Comparison of ENCODE assay signal across 16 cellular contexts in genomic region chr2:176555112-176555511, GRCh38.
DNase-seq lines count a peak whose midpoint lies in the region; ATAC-seq, FAIRE-seq and TF ChIP-seq lines count a peak whose summit lies in the region.
"Had no signal": no experiment of that assay in that cellular context is flagged by ENCODE, and none has a peak within 500 bp of the region (broad histone marks: within the 10 kb centered on the region; RNA-seq: fewer than 3 reads in every experiment).

No MANE protein-coding gene starts in this region.

- H3K4me3 Mint-ChIP-seq in natural killer cell, result no peak overlapping the region
- no peak overlapping the region for H3K4me3 Mint-ChIP-seq in immature natural killer cell

- POLR2A ChIA-PET in HEK293 (lab: Yijun Ruan, JAX), result no interaction called here
- POLR2A ChIA-PET in endothelial cell of umbilical vein (lab: Charles Lee), result interaction anchor here (0.9 to 2.6 kb wide), 4 partner anchors 7 to 415 kb away, joined by 3 to 13 read pairs (median 3); no protein-coding TSS in a partner anchor

- CTCF ChIA-PET in HEK293 (lab: Yijun Ruan, JAX), result interaction anchor here (0.6 to 1.9 kb wide), 47 partner anchors 8 to 620 kb away, joined by 3 to 25 read pairs (median 5); no protein-coding TSS in a partner anchor
- CTCF ChIA-PET in endothelial cell of umbilical vein (lab: Charles Lee), result interaction anchor here (0.6 to 3.8 kb wide), 72 partner anchors 10 to 594 kb away, joined by 3 to 243 read pairs (median 6); partner anchors contain the start of genes HOXD1, HOXD10, HOXD4 and HOXD8

- H3K4me1 Mint-ChIP-seq in natural killer cell, result peaks cover 12 to 14% of the 10 kb centered on the region in 2 donors
- H3K4me1 Mint-ChIP-seq in immature natural killer cell, result peaks cover 11 to 13% of the 10 kb centered on the region in 2 donors

- BruUV-seq in endothelial cell of umbilical vein (replicated peaks; lab: Mats Ljungman, UMichigan), result no TSS peak

- no peak overlapping the region for H3K9ac ChIP-seq in OCI-LY3 (ENCODE audit: low read length)
- H3K9ac ChIP-seq in endothelial cell of umbilical vein (replicated peaks; ENCODE audit: extremely low read depth, insufficient read depth, low read length), result no peak overlapping the region

- H3K27me3 ChIP-seq in OCI-LY3 (ENCODE audit: low read depth, low read length) (peaks cover 14% of the 10 kb centered on the region; the same call in 1 of the 2 replicates), endothelial cell of umbilical vein (ENCODE audit: control insufficient read depth in 2 of 2, insufficient read depth in 2 of 2, low read length in 2 of 2) (no peaks in the 10 kb centered on the region), body of pancreas (peaks cover 0 to 3% of the 10 kb centered on the region in 2 donors)
- H3K27me3 ChIP-seq: BE2C; BLaER1 treated with 17β-estradiol and CSF1 and Interleukin-3, amounts not matched to agents 10 nM and 100 nM had no signal

- H3K4me3 ChIP-seq in HEK293 (ENCODE audit: low read depth, low read length) (no peak overlapping the region), OCI-LY3 (ENCODE audit: low read length) (no peak overlapping the region), endothelial cell of umbilical vein (replicated peaks in 1 of 3; ENCODE audit: insufficient read depth in 1 of 3, low read depth in 1 of 3, low read length in 3 of 3) (no peak overlapping the region), body of pancreas (no peak overlapping the region)

- no peak for TF ChIP-seq POLR2A in endothelial cell of umbilical vein (IDR thresholded peaks at IDR 0.05; ENCODE audit: low read depth, low read length)
- TF ChIP-seq POLR2A in body of pancreas (IDR thresholded peaks at IDR 0.05), result no peak

- H3K9me3 Mint-ChIP-seq in natural killer cell (no peaks in the 10 kb centered on the region), immature natural killer cell (no peaks in the 10 kb centered on the region)
- H3K9me3 Mint-ChIP-seq: CD4-positive, alpha-beta T cell; CD8-positive, alpha-beta memory T cell had no signal

- no peak for TF ChIP-seq CTCF in HEK293 (tag by site-specific recombination; IDR thresholded peaks at IDR 0.05)
- TF ChIP-seq CTCF in OCI-LY3 (IDR thresholded peaks at IDR 0.05; ENCODE audit: low read depth, low read length), result no peak
- no peak for TF ChIP-seq CTCF in endothelial cell of umbilical vein (IDR thresholded peaks at IDR 0.05; ENCODE audit: extremely low read depth in 1 of 2, insufficient read depth in 1 of 2, low read depth in 1 of 2, low read length in 2 of 2)
- no peak for TF ChIP-seq CTCF in natural killer cell (IDR thresholded peaks at IDR 0.05)
- no peak for TF ChIP-seq CTCF in body of pancreas (IDR thresholded peaks at IDR 0.05)

- H3K9me3 ChIP-seq in HEK293 (ENCODE audit: control insufficient read depth, insufficient read depth, low read depth, low read length) (no peaks in the 10 kb centered on the region), OCI-LY3 (ENCODE audit: insufficient read depth, low read length) (no peaks in the 10 kb centered on the region), endothelial cell of umbilical vein (replicated peaks; ENCODE audit: control insufficient read depth, insufficient read depth, low read length) (no peaks in the 10 kb centered on the region), body of pancreas (no peaks in the 10 kb centered on the region)
- H3K9me3 ChIP-seq: A549; BE2C; BLaER1 treated with 17β-estradiol and CSF1 and Interleukin-3, amounts not matched to agents 10 nM and 100 nM; HAP-1 had no signal

- H3K27ac Mint-ChIP-seq in natural killer cell (no peak overlapping the region), immature natural killer cell (no peak overlapping the region)
- H3K27ac Mint-ChIP-seq: CD14-positive monocyte; CD4-positive, alpha-beta T cell had no signal

- H3K36me3 Mint-ChIP-seq in natural killer cell, result no peaks in the 10 kb centered on the region
- H3K36me3 Mint-ChIP-seq in immature natural killer cell, result no peaks in the 10 kb centered on the region
- H3K36me3 Mint-ChIP-seq: CD14-positive monocyte; CD8-positive, alpha-beta memory T cell had no signal

- H3K79me2 ChIP-seq in OCI-LY3 (ENCODE audit: low read length) (no peaks in the 10 kb centered on the region), endothelial cell of umbilical vein (ENCODE audit: control insufficient read depth, insufficient read depth, low read length) (no peaks in the 10 kb centered on the region)

- dilution Hi-C loops in endothelial cell of umbilical vein (cut with MboI; ENCODE audit: extremely low pct_ligation_motif_present, low sequenced_read_pairs), result loop anchor here (25.0 kb wide), 1 partner anchor 582 kb away; no protein-coding TSS in a partner anchor

- H3K36me3 ChIP-seq in HEK293 (ENCODE audit: control insufficient read depth in 2 of 2, insufficient read depth in 1 of 2, low read length in 2 of 2) (no peaks in the 10 kb centered on the region), OCI-LY3 (replicated peaks; ENCODE audit: low read depth, low read length) (no peaks in the 10 kb centered on the region), endothelial cell of umbilical vein (ENCODE audit: control insufficient read depth in 2 of 2, extremely low read depth in 1 of 2, insufficient read depth in 2 of 2, low read length in 2 of 2) (no peaks in the 10 kb centered on the region), body of pancreas (replicated peaks in 1 of 2; ENCODE audit: insufficient read depth in 1 of 2, low read depth in 2 of 2) (no peaks in the 10 kb centered on the region)
- H3K36me3 ChIP-seq: BE2C; BLaER1 treated with 17β-estradiol and CSF1 and Interleukin-3, amounts not matched to agents 10 nM and 100 nM; HAP-1 had no signal

- DNase-seq in endothelial cell of umbilical vein (ENCODE audit: low read depth, low spot score) (no peak), COR-L47 (lab: John Stamatoyannopoulos, UW) (no peak), natural killer cell (no peak), body of pancreas (no peak), immature natural killer cell (no peak)
- DNase-seq: GF-D8, GOT3 had no signal

- H3K4me2 ChIP-seq in OCI-LY3 (ENCODE audit: low read length) (peak overlapping the region; percentile 83; the same call in 1 of the 2 replicates), endothelial cell of umbilical vein (ENCODE audit: insufficient read depth, low read length) (no peak overlapping the region)

- H3K27me3 Mint-ChIP-seq in natural killer cell (ENCODE audit: low read depth in 2 of 2) (peaks cover 33 to 68% of the 10 kb centered on the region in 2 donors), immature natural killer cell (ENCODE audit: low read depth in 3 of 3) (peaks cover 8 to 15% (median 13%) of the 10 kb centered on the region in 3 donors)

- no peaks in the 10 kb centered on the region for H3K9me1 ChIP-seq in endothelial cell of umbilical vein (replicated peaks; ENCODE audit: control insufficient read depth, extremely low read depth, insufficient read depth, low read length)

- peak; percentile 35 for FAIRE-seq in endothelial cell of umbilical vein (lab: Jason Lieb, UNC)
- FAIRE-seq: A549 had no signal

- no peak for ATAC-seq in natural killer cell
- ATAC-seq in body of pancreas, result no peak

- WGBS in body of pancreas, 2 donors, result 49 to 54% methylated on average over 5 of the region's 5 CpGs

- peaks cover 7% of the 10 kb centered on the region; the same call in 1 of the 2 replicates for H3K4me1 ChIP-seq in HEK293 (ENCODE audit: control insufficient read depth, insufficient read depth, low read length)
- H3K4me1 ChIP-seq in OCI-LY3 (ENCODE audit: low read length), result no peaks in the 10 kb centered on the region
- H3K4me1 ChIP-seq in endothelial cell of umbilical vein (ENCODE audit: control insufficient read depth, extremely low read depth, insufficient read depth, low read length), result peaks cover 13% of the 10 kb centered on the region
- peaks cover 10% of the 10 kb centered on the region for H3K4me1 ChIP-seq in body of pancreas
- H3K4me1 ChIP-seq: A549, BE2C had no signal

- intact Hi-C loops in endothelial cell of umbilical vein (cut with micrococcal nuclease) (loop anchor here (2.0 to 10.0 kb wide), 2 partner anchors 260 to 366 kb away; partner anchors contain the start of gene HOXD1), natural killer cell (cut with micrococcal nuclease) (no loop called here), body of pancreas (cut with DNase I) (no loop called here)

- H3K27ac ChIP-seq in HEK293 (ENCODE audit: extremely low read depth, low read depth, low read length) (no peak overlapping the region), OCI-LY3 (ENCODE audit: low read length) (no peak overlapping the region), endothelial cell of umbilical vein (ENCODE audit: insufficient read depth, low read depth, low read length) (no peak overlapping the region), body of pancreas (no peak overlapping the region)

- H2AFZ ChIP-seq in OCI-LY3 (ENCODE audit: low read depth, low read length) (no peak overlapping the region), endothelial cell of umbilical vein (ENCODE audit: low read depth, low read length) (no peak overlapping the region)

- H4K20me1 ChIP-seq in OCI-LY3 (ENCODE audit: insufficient read depth, low read length) (no peaks in the 10 kb centered on the region), endothelial cell of umbilical vein (replicated peaks; ENCODE audit: control insufficient read depth, extremely low read depth, insufficient read depth, low read length) (no peaks in the 10 kb centered on the region)
- H4K20me1 ChIP-seq: BLaER1 treated with 17β-estradiol and CSF1 and Interleukin-3, amounts not matched to agents 10 nM and 100 nM had no signal

TF ChIP-seq in HEK293, 187 proteins besides CTCF, POLR2A, EP300 and RAD21 (continues in another document):
- no peak for TF ChIP-seq ZNF776 (tag by site-specific recombination; IDR thresholded peaks at IDR 0.05; ENCODE audit: borderline replicate concordance)
- TF ChIP-seq ZNF529 (tag by site-specific recombination; IDR thresholded peaks at IDR 0.05; ENCODE audit: insufficient replicate concordance), result peak; percentile 94
- TF ChIP-seq KLF7 (tag by site-specific recombination; IDR thresholded peaks at IDR 0.05; ENCODE audit: borderline replicate concordance), result no peak
- no peak for TF ChIP-seq ZBTB17 (tag by site-specific recombination; IDR thresholded peaks at IDR 0.05)
- TF ChIP-seq ZNF311 (tag by site-specific recombination; IDR thresholded peaks at IDR 0.05; ENCODE audit: borderline replicate concordance), result no peak

TF ChIP-seq in endothelial cell of umbilical vein, 7 proteins besides CTCF, POLR2A, EP300 and RAD21:
- TF ChIP-seq MYC (IDR thresholded peaks at IDR 0.05; ENCODE audit: low read depth, low read length) (no peak), GATA2 (IDR thresholded peaks at IDR 0.05; ENCODE audit: insufficient read depth, insufficient read length, low read depth, low read length) (no peak)
